In the genomic region with DNA sequence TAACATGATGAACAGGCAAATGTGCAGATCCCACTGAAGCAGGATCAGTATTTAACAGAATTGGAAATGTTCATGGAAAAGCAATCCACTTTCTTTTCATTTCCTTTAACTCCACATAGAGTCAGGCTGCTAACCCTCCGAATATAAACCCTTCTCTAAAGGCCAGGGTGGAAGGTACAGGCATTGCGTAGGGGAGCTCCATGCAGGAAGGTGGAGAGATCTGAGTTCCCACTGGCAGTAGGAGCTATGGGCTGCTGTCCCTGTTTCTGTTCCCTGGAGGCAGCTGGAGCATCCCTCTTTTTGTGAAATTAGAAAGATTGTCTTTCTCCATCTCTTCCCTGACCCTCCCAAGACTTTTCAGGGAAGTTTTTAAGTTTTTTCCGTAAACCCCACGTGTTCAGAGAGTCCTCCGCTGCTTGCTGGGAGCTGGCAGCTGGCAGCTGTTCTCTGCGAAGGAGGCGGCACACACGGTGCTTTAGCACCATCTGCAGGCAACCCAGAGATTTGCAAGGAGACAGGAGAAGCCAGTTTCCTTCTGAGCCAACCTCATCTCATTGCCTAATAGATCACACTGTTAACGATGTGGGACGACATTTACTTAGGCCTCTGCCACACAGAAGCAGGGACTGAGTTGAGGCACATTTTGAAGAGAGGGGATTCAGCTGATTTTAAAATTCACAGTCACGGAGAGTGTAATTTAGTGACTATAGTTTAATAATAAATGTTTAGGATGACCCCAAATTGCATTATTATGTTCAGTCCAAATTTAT, we compare ENCODE assay signal across 8 cellular contexts. TPM values are rescaled to one million over a fixed set of nuclear protein-coding genes. Genes with fewer than 3 reads are reported as not detected.
DNase-seq lines count a peak whose midpoint lies in the region; ATAC-seq and TF ChIP-seq lines count a peak whose summit lies in the region.

No MANE protein-coding gene starts in this region.

- DNase-seq in GM12864 (ENCODE audit: low read depth): peak; percentile 21
- peak; percentile 19 for DNase-seq in NCI-H1048 (lab: John Stamatoyannopoulos, UW)
- peak; percentile 85 for DNase-seq in Right ventricle myocardium superior
- DNase-seq in pons (ENCODE audit: low spot score): peak; percentile 85
- DNase-seq in type B pancreatic cell (ENCODE audit: extremely low spot score, unreplicated experiment): peak; percentile 80

- ATAC-seq in HG02610 (IDR thresholded peaks at IDR 0.05; ENCODE audit: unreplicated experiment) (peak; percentile 92), SK-N-SH treated with all-trans-retinoic acid at 6 μM for 48 hours (peak; percentile 93), Right ventricle myocardium superior (ENCODE audit: poor library complexity) (peak; percentile 97)

- TF ChIP-seq CTCF in GM12864 (IDR thresholded peaks at IDR 0.05; ENCODE audit: low read depth, low read length, missing control alignments) (peak; percentile 94), type B pancreatic cell (conservative IDR thresholded peaks at IDR 0.05) (peak; percentile 99)

- H3K9me3 Mint-ChIP-seq in activated naive CD8-positive, alpha-beta T cell (ENCODE audit: low read depth): no peaks in the 10 kb centered on the region
- H3K9me3 Mint-ChIP-seq in type B pancreatic cell: no peaks in the 10 kb centered on the region

- H3K27me3 Mint-ChIP-seq in activated naive CD8-positive, alpha-beta T cell: no peaks in the 10 kb centered on the region
- no peaks in the 10 kb centered on the region for H3K27me3 Mint-ChIP-seq in type B pancreatic cell

- peaks cover 2% of the 10 kb centered on the region for H3K4me1 Mint-ChIP-seq in activated naive CD8-positive, alpha-beta T cell (ENCODE audit: low read depth)
- H3K4me1 Mint-ChIP-seq in type B pancreatic cell (ENCODE audit: unreplicated experiment): peaks cover 41% of the 10 kb centered on the region

- intact Hi-C loops in Right ventricle myocardium superior (cut with DNase I): loop anchor here (5.0 to 10.0 kb wide), 2 partner anchors 465 to 1012 kb away; a partner anchor contains a TSS

- H3K4me3 ChIP-seq in GM12864 (ENCODE audit: low read depth, low read length): no peak overlapping the region

- no peak overlapping the region for H3K27ac Mint-ChIP-seq in activated naive CD8-positive, alpha-beta T cell
- no peak overlapping the region for H3K27ac Mint-ChIP-seq in type B pancreatic cell

- no peaks in the 10 kb centered on the region for H3K36me3 Mint-ChIP-seq in activated naive CD8-positive, alpha-beta T cell
- peaks cover 5% of the 10 kb centered on the region for H3K36me3 Mint-ChIP-seq in type B pancreatic cell

- peak overlapping the region; percentile 40 for H3K4me3 Mint-ChIP-seq in activated naive CD8-positive, alpha-beta T cell
- peak overlapping the region; percentile 77 for H3K4me3 Mint-ChIP-seq in type B pancreatic cell

TF ChIP-seq in SK-N-SH treated with all-trans-retinoic acid at 6 μM for 48 hours, 23 proteins besides CTCF, POLR2A, EP300 and RAD21:
- no peak for TF ChIP-seq SNAI2 (CRISPR knock-in tag; IDR thresholded peaks at IDR 0.05)

RNA-seq across cellular contexts. Expression of a gene that starts 55.4 kb away (rescaled TPM):
- 6.3 TPM for total RNA-seq in Right ventricle myocardium superior
- total RNA-seq in type B pancreatic cell (ENCODE audit: low replicate concordance): 21.2 and 42.7 TPM in 2 replicates

Comparison
In these comparisons a context has a peak if more than half of its experiments do, and no peak if none do; other contexts are left out.
1. DNase-seq: peak in every context shown above with its lines; median percentile 85 in Right ventricle myocardium superior; 85 in pons; 80 in type B pancreatic cell; 21 in GM12864; 19 in NCI-H1048.